In the genomic region with DNA sequence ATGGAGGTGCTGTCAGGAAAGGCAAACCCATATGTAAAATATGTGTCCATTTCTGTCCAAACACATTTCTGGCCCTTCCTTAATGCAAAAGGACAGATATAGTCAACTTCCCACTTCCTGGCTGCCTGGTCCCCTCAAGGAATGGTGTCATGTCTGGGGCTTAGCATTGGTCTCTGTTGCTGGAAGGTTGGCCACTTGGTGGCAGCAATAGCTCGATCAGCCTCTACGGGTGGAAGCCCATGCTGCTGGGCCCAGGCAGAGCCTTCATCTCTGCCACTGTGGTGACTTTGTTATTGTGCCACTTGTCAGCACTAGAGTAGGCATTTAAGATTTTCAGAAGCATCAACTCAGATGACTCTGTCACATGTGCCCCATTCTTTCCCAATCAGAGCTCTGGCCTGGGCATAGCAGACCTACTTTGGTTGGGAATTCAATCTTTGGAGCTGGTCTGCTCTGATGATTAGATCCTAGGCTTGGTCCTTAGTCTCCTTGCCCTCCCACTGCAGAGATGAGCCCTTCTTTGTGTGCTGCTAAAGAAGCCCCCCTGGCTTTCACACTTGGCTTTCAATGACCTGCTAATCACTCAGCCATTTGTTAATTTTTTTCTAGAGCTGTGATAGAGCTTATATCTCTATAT, we compare ENCODE assay signal across 8 cellular contexts. TPM values are rescaled to one million over a fixed set of nuclear protein-coding genes. Genes with fewer than 3 reads are reported as not detected.
DNase-seq lines count a peak whose midpoint lies in the region; ATAC-seq, FAIRE-seq and TF ChIP-seq lines count a peak whose summit lies in the region.

No MANE protein-coding gene starts in this region.

- H3K9me3 ChIP-seq in OCI-LY1 (ENCODE audit: low read length) (peaks cover 4% of the 10 kb centered on the region), pancreas (no peaks in the 10 kb centered on the region)

- no peaks in the 10 kb centered on the region for H3K36me3 ChIP-seq in OCI-LY1 (ENCODE audit: insufficient read depth, low read length)
- no peaks in the 10 kb centered on the region for H3K36me3 ChIP-seq in pancreas

- H4K20me1 ChIP-seq in OCI-LY1 (ENCODE audit: insufficient read depth, low read length) = no peaks in the 10 kb centered on the region

- no peaks in the 10 kb centered on the region for H3K79me2 ChIP-seq in OCI-LY1 (ENCODE audit: insufficient read depth, low read length)

- no peak overlapping the region for H3K4me2 ChIP-seq in OCI-LY1 (ENCODE audit: low read length)

- H3K4me1 ChIP-seq in OCI-LY1 (ENCODE audit: insufficient read depth, low read length, severe bottlenecking) = no peaks in the 10 kb centered on the region
- H3K4me1 ChIP-seq in pancreas = no peaks in the 10 kb centered on the region

- H3K4me3 ChIP-seq in OCI-LY1 (ENCODE audit: low read depth, low read length, poor library complexity, severe bottlenecking) = no peak overlapping the region
- no peak overlapping the region for H3K4me3 ChIP-seq in pancreas

- H3F3A ChIP-seq in OCI-LY1 (ENCODE audit: insufficient read depth, low read length) = no peaks in the 10 kb centered on the region

- TF ChIP-seq CTCF in AG09319 (IDR thresholded peaks at IDR 0.05; ENCODE audit: low read depth, low read length) (peak; percentile 71), OCI-LY1 (IDR thresholded peaks at IDR 0.05; ENCODE audit: low read length) (peak; percentile 91), pancreas (IDR thresholded peaks at IDR 0.05) (peak; percentile 17 to 72 (median 62))

- no peak overlapping the region for H2AFZ ChIP-seq in OCI-LY1 (ENCODE audit: low read length)

- intact Hi-C loops in pancreas (cut with DNase I) = loop anchor here in 2 of 3 donors (5.0 to 10.0 kb wide), 2 partner anchors 185 to 192 kb away; no protein-coding TSS in a partner anchor

- no peak overlapping the region for H3K9ac ChIP-seq in OCI-LY1 (ENCODE audit: low read length)

- DNase-seq in AG09319 (ENCODE audit: extremely low read depth, low read depth) (peak; percentile 14), glomerular endothelial cell (ENCODE audit: extremely low read depth, low read depth, low spot score) (peak; percentile 12), pancreas (peak; percentile 41 to 78 (median 66))
- peak; percentile 35 for DNase-seq in activated naive CD4-positive, alpha-beta T cell treated with Interleukin-2 at 50 U/mL for 16 hours

- H3K27me3 ChIP-seq in OCI-LY1 (ENCODE audit: insufficient read depth, low read length) = no peaks in the 10 kb centered on the region
- no peaks in the 10 kb centered on the region for H3K27me3 ChIP-seq in pancreas

- FAIRE-seq in pancreas (lab: Jason Lieb, UNC) = no peak

- H3K27ac ChIP-seq in OCI-LY1 (ENCODE audit: low read depth, low read length, poor library complexity, severe bottlenecking) = no peak overlapping the region
- no peak overlapping the region for H3K27ac ChIP-seq in pancreas

- WGBS in pancreas, 2 donors = 7 to 8% methylated on average over 2 of the region's 2 CpGs

- no peak for TF ChIP-seq POLR2A in GM18505 (IDR thresholded peaks at IDR 0.05; ENCODE audit: borderline replicate concordance, extremely low read depth, insufficient read depth, insufficient read length)

- ATAC-seq in GM18505 (IDR thresholded peaks at IDR 0.05; ENCODE audit: unreplicated experiment) (peak; percentile 68), HG03565 (IDR thresholded peaks at IDR 0.05; ENCODE audit: unreplicated experiment) (peak; percentile 73), pancreas (peak; percentile 88 to 100 (median 100)), HG03354 (IDR thresholded peaks at IDR 0.05; ENCODE audit: poor library complexity, severe bottlenecking, unreplicated experiment) (no peak)

- no peaks in the 10 kb centered on the region for H3K9me2 ChIP-seq in OCI-LY1 (ENCODE audit: low read depth, low read length)

RNA-seq across cellular contexts. Expression of a gene that starts 51.0 kb away (rescaled TPM):
- total RNA-seq in glomerular endothelial cell (0.53 TPM in 1 of 2 replicates, not detected in the other), pancreas (10 to 100 TPM in 5 of 6 donors, 1 to 10 TPM in 1; 9.2 to 20.2 (median 12.1) TPM)
- polyA plus RNA-seq in pancreas = 1 to 10 TPM; 2.6 to 7.6 TPM

RNA-seq across cellular contexts. Expression of a gene that starts 58.5 kb away (rescaled TPM):
- 42.5 and 44.5 TPM in 2 replicates for total RNA-seq in glomerular endothelial cell
- total RNA-seq in pancreas = 10 to 100 TPM; 35.4 to 93.6 (median 45.0) TPM
- 10 to 100 TPM; 17.3 to 50.8 TPM for polyA plus RNA-seq in pancreas

Comparison
In these comparisons a context has a peak if more than half of its experiments do, and no peak if none do; other contexts are left out.
1. DNase-seq: peak in every context shown above with its lines; median percentile 66 in pancreas; 35 in activated naive CD4-positive, alpha-beta T cell treated with Interleukin-2 at 50 U/mL for 16 hours; 14 in AG09319; 12 in glomerular endothelial cell.